In genomic region chr11:8323161-8323935, GRCh38 we compare ENCODE assay signal across 20 cellular contexts. TPM values are rescaled to one million over a fixed set of nuclear protein-coding genes. Genes with fewer than 3 reads are reported as not detected.
A peak's percentile ranks its signal among the peaks of the same experiment; 100 is the strongest.
DNase-seq lines count a peak whose midpoint lies in the region; ATAC-seq and TF ChIP-seq lines count a peak whose summit lies in the region.
"Had no signal": no experiment of that assay in that cellular context is flagged by ENCODE, and none has a peak within 500 bp of the region (broad histone marks: within the 10 kb centered on the region; RNA-seq: fewer than 3 reads in every experiment).

No MANE protein-coding gene starts in this region.

- peak overlapping the region; percentile 82 for H3K18ac ChIP-seq in neuronal stem cell (ENCODE audit: low read length)

- no peaks in the 10 kb centered on the region for H3K36me3 ChIP-seq in heart left ventricle
- H3K36me3 ChIP-seq in neuronal stem cell (replicated peaks in 1 of 2; ENCODE audit: control insufficient read depth in 2 of 2, insufficient read depth in 2 of 2, low read length in 2 of 2) = no peaks in the 10 kb centered on the region
- H3K36me3 ChIP-seq in sigmoid colon = no peaks in the 10 kb centered on the region

- H4K8ac ChIP-seq in neuronal stem cell (ENCODE audit: low read depth, low read length) = no peak overlapping the region

- no peak for TF ChIP-seq CTCF in heart left ventricle (IDR thresholded peaks at IDR 0.05)
- TF ChIP-seq CTCF in sigmoid colon (IDR thresholded peaks at IDR 0.05) = no peak

- no peak for TF ChIP-seq EP300 in sigmoid colon (IDR thresholded peaks at IDR 0.05)

- H3K4me1 ChIP-seq in heart left ventricle = peaks cover 0 to 7% (median 0%) of the 10 kb centered on the region in 12 donors
- peaks cover 0 to 11% of the 10 kb centered on the region in 2 donors for H3K4me1 ChIP-seq in neuronal stem cell (ENCODE audit: control insufficient read depth in 2 of 2, insufficient read depth in 1 of 2, low read depth in 1 of 2, low read length in 2 of 2)
- no peaks in the 10 kb centered on the region for H3K4me1 ChIP-seq in sigmoid colon
- H3K4me1 ChIP-seq: A549 had no signal

- ATAC-seq in heart left ventricle (no peak), GM18907 (IDR thresholded peaks at IDR 0.05; ENCODE audit: unreplicated experiment) (no peak), GM19452 (IDR thresholded peaks at IDR 0.05; ENCODE audit: unreplicated experiment) (no peak)
- ATAC-seq: A549, GM23338 had no signal

- H3K79me1 ChIP-seq in neuronal stem cell (ENCODE audit: low read depth, low read length) = no peaks in the 10 kb centered on the region

- H3K9ac ChIP-seq in neuronal stem cell (ENCODE audit: low read depth, low read length, poor library complexity) = no peak overlapping the region

- H3K4ac ChIP-seq in neuronal stem cell (ENCODE audit: low read length) = no peak overlapping the region

- DNase-seq in cardiac septum (ENCODE audit: low spot score) (peak; percentile 71), heart left ventricle (no peak), neuronal stem cell (ENCODE audit: low spot score) (no peak), sigmoid colon (peak; percentile 53), NCI-H1092 treated with DMSO at 0.1 percent for 48 hours (lab: John Stamatoyannopoulos, UW) (no peak)
- DNase-seq: AML-193; CD4-positive, alpha-beta memory T cell; DMS153; DMS79; GDM1; HCEC 1CT had no signal

- 88 to 93% (median 89%) methylated on average over 11 to 13 of the region's 13 CpGs for WGBS in heart left ventricle, 4 donors
- no CpG with 5 or more reads among the region's 13 CpGs for WGBS in neuronal stem cell (ENCODE audit: extremely low coverage in 2 of 2, insufficient read length in 2 of 2, insufficient replicate concordance in 1 of 2), 2 donors
- WGBS in sigmoid colon, 2 donors = 83 to 84% methylated on average over 13 of the region's 13 CpGs

- no peak overlapping the region for H3K27ac ChIP-seq in heart left ventricle
- H3K27ac ChIP-seq in neuronal stem cell (replicated peaks; ENCODE audit: low read length) = no peak overlapping the region
- H3K27ac ChIP-seq in sigmoid colon = no peak overlapping the region
- H3K27ac ChIP-seq: 22Rv1, A549, C4-2B, HL-60 had no signal

- no peak overlapping the region for H4K91ac ChIP-seq in neuronal stem cell (ENCODE audit: low read depth, low read length, poor library complexity)

- TF ChIP-seq POLR2A in heart left ventricle (IDR thresholded peaks at IDR 0.05) (no peak), sigmoid colon (IDR thresholded peaks at IDR 0.05) (no peak)

- H3K4me2 ChIP-seq in neuronal stem cell (ENCODE audit: insufficient read depth, low read length, poor library complexity, severe bottlenecking) = no peak overlapping the region
- H3K4me2 ChIP-seq: A549, GM23338 had no signal

- peak overlapping the region; percentile 68 for H3K23ac ChIP-seq in neuronal stem cell (ENCODE audit: low read depth, low read length, poor library complexity)

- no peak overlapping the region for H2BK12ac ChIP-seq in neuronal stem cell (ENCODE audit: low read length)

- H3K14ac ChIP-seq in neuronal stem cell (ENCODE audit: low read length) = peak overlapping the region; percentile 21

- peak overlapping the region; percentile 69 for H2BK15ac ChIP-seq in neuronal stem cell (ENCODE audit: low read length)

- H3K4me3 ChIP-seq in heart left ventricle (no peak overlapping the region), neuronal stem cell (ENCODE audit: low read length in 2 of 2) (no peak overlapping the region), sigmoid colon (no peak overlapping the region)
- H3K4me3 ChIP-seq: A549, GM23338 had no signal

- H2AFZ ChIP-seq in neuronal stem cell (ENCODE audit: low read length) = no peak overlapping the region
- H2AFZ ChIP-seq: GM23338 had no signal

- H3K9me3 ChIP-seq in heart left ventricle (no peaks in the 10 kb centered on the region), neuronal stem cell (replicated peaks in 1 of 2; ENCODE audit: control insufficient read depth in 2 of 2, insufficient read depth in 1 of 2, low read depth in 1 of 2, low read length in 2 of 2) (no peaks in the 10 kb centered on the region), sigmoid colon (no peaks in the 10 kb centered on the region)
- H3K9me3 ChIP-seq: A549 had no signal

- no peak overlapping the region for H2BK120ac ChIP-seq in neuronal stem cell (ENCODE audit: low read depth, low read length)

- H2BK5ac ChIP-seq in neuronal stem cell (ENCODE audit: low read length) = no peak overlapping the region

- peaks cover 0 to 6% (median 0%) of the 10 kb centered on the region in 9 donors for H3K27me3 ChIP-seq in heart left ventricle
- peaks cover 0 to 11% (median 0%) of the 10 kb centered on the region in 3 experiments for H3K27me3 ChIP-seq in neuronal stem cell (ENCODE audit: control insufficient read depth in 3 of 3, insufficient read depth in 3 of 3, low read depth in 1 of 3, low read length in 3 of 3)
- no peaks in the 10 kb centered on the region for H3K27me3 ChIP-seq in sigmoid colon

- intact Hi-C loops in cardiac septum (cut with DNase I) = no loop called here
- intact Hi-C loops in heart left ventricle (cut with DNase I) = loop anchor here in 2 of 10 donors (10.0 kb wide), 2 partner anchors 99 to 241 kb away; no protein-coding TSS in a partner anchor
- intact Hi-C loops in sigmoid colon (cut with DNase I) = no loop called here

- H2AK5ac ChIP-seq in neuronal stem cell (ENCODE audit: low read depth, low read length) = peak overlapping the region; percentile 31

RNA-seq across cellular contexts. Expression of gene LMO1, which starts 59.7 kb away (rescaled TPM):
- total RNA-seq in cardiac septum (0.46 TPM), heart left ventricle (1 to 10 TPM in 6 of 9 donors, under 1 TPM in 2, not detected in 1; 0.75 to 4.1 (median 2.4) TPM), sigmoid colon (1 to 10 TPM in 1 of 4 donors, under 1 TPM in 1, not detected in 2; 0.66 to 1.8 TPM)
- polyA plus RNA-seq in heart left ventricle (1 to 10 TPM in 1 of 2 donors, under 1 TPM in 1; 0.42 to 2.2 TPM), sigmoid colon (under 1 TPM in 1 of 3 donors, not detected in 2; 0.04 TPM)
- polyA plus RNA-seq in neuronal stem cell (2013, experiment 1 of 2) = 9.9 TPM
- polyA plus RNA-seq in neuronal stem cell (2013, experiment 2 of 2) = 9.4 TPM
- total RNA-seq: CD4-positive, alpha-beta memory T cell; Daoy; GM23338 had no signal
- polyA plus RNA-seq: BJ; CD4-positive, alpha-beta memory T cell had no signal

Comparison
In these comparisons a context has a peak if more than half of its experiments do, and no peak if none do; other contexts are left out.
1. DNase-seq: peak in cardiac septum (single experiment) and sigmoid colon (single experiment); none in heart left ventricle (0 of 5), neuronal stem cell (single experiment) and NCI-H1092 treated with DMSO at 0.1 percent for 48 hours (single experiment).